8 cellular contexts compared by ENCODE assay signal in the genomic region with DNA sequence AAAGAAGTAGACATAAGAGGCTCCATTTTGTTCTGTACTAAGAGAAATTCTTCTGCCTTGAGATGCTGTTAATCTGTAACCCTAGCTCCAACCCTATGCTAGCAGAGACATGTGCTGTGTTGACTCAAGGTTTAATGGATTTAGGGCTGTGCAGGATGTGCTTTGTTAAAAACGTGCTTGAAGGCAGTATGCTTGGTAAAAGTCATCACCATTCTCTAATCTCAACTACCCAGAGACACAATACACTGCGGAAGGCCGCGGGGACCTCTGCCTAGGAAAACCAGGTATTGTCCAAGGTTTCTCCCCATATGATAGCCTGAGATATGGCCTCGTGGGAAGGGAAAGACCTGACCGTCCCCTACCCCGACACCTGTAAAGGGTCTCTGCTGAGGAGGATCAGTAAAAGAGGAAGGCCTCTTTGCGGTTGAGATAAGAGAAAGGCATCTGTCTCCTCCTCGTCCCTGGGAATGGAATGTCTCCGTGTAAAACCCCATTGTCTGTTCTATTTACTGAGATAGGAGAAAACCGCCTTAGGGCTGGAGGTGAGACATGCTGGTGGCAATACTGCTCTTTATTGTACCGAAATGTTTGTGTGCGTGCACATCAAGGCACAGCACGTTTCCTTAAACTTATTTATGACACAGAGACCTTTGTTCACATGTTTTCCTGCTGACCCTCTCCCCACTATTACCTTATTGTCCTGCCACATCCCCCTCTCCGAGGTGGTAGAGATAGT. TPM values are rescaled to one million over a fixed set of nuclear protein-coding genes. Genes with fewer than 3 reads are reported as not detected.
A peak's percentile ranks its signal among the peaks of the same experiment; 100 is the strongest.
DNase-seq lines count a peak whose midpoint lies in the region; ATAC-seq and TF ChIP-seq lines count a peak whose summit lies in the region.
"Not testable (repeated sequence)": the region's sequence is repeated elsewhere in the genome, so short reads cannot be mapped to it uniquely, and the experiment has no call there.

No MANE protein-coding gene starts in this region.

- H3K27ac ChIP-seq in CD4-positive, alpha-beta memory T cell (ENCODE audit: low read depth, low read length); H9 (ENCODE audit: insufficient read length, low read depth, low read length); PC-9; coronary artery: not testable (repeated sequence)

- H3T11ph ChIP-seq in H9 (ENCODE audit: low read length) = not testable (repeated sequence)

- not testable (repeated sequence) for H3K4me3 ChIP-seq in CD4-positive, alpha-beta memory T cell (ENCODE audit: low read length in 2 of 2)
- H3K4me3 ChIP-seq in PC-9 (peak overlapping the region; percentile 79; the same call in 1 of the 2 replicates), coronary artery (peak overlapping the region; percentile 79)

- H4K20me1 ChIP-seq in H9 (ENCODE audit: control insufficient read depth, insufficient read depth, insufficient read length); PC-9 (ENCODE audit: insufficient read depth): not testable (repeated sequence)

- H2BK5ac ChIP-seq in H9 (ENCODE audit: insufficient read length, low read length) = not testable (repeated sequence)

- not testable (repeated sequence) for H2BK120ac ChIP-seq in H9 (ENCODE audit: low read depth, low read length, poor library complexity, severe bottlenecking)

- peaks cover 28% of the 10 kb centered on the region for H3K36me3 ChIP-seq in CD4-positive, alpha-beta memory T cell (ENCODE audit: insufficient read depth, low read length)
- H3K36me3 ChIP-seq in PC-9 (ENCODE audit: low read depth) = peaks cover 52% of the 10 kb centered on the region

- not testable (repeated sequence) for H4K5ac ChIP-seq in H9 (ENCODE audit: insufficient read length, low read depth, low read length)

- H3K27me3 Mint-ChIP-seq in CD4-positive, alpha-beta memory T cell; H9 (ENCODE audit: low read depth); activated T-cell treated with anti-CD3 and anti-CD28 coated beads, Interleukin-2, amount 50 U/mL, for 72 hours (ENCODE audit: low read depth); immature natural killer cell (ENCODE audit: low read depth in 3 of 3); naive B cell; progenitor cell of endocrine pancreas: not testable (repeated sequence)

- peak overlapping the region in 7 of 8 donors; percentile 5 to 93 (median 25) for H3K4me3 Mint-ChIP-seq in CD4-positive, alpha-beta memory T cell
- peak overlapping the region; percentile 98 to 99; a peak in 4 of 5 replicates for H3K4me3 Mint-ChIP-seq in H9
- peak overlapping the region; percentile 87 to 97 for H3K4me3 Mint-ChIP-seq in activated T-cell treated with anti-CD3 and anti-CD28 coated beads, Interleukin-2, amount 50 U/mL, for 72 hours
- H3K4me3 Mint-ChIP-seq in immature natural killer cell = peak overlapping the region in 4 of 5 donors; percentile 88 to 97 (median 93)
- H3K4me3 Mint-ChIP-seq in naive B cell = peak overlapping the region; percentile 30 to 100 (median 90)
- peak overlapping the region; percentile 97 for H3K4me3 Mint-ChIP-seq in progenitor cell of endocrine pancreas (ENCODE audit: low read depth)

- not testable (repeated sequence) for H2BK20ac ChIP-seq in H9 (ENCODE audit: low read depth, low read length, poor library complexity, severe bottlenecking)

- ATAC-seq in activated T-cell treated with anti-CD3 and anti-CD28 coated beads, Interleukin-2, amount 50 U/mL, for 72 hours (replicated peaks in 1 of 2); naive B cell (ENCODE audit: low read depth in 2 of 2): not testable (repeated sequence)

- not testable (repeated sequence) for DNase-seq in CD4-positive, alpha-beta memory T cell; H9; PC-9; activated T-cell treated with anti-CD3 and anti-CD28 coated beads, Interleukin-2, amount 50 U/mL, for 72 hours; coronary artery (ENCODE audit: low spot score); immature natural killer cell; naive B cell; progenitor cell of endocrine pancreas (ENCODE audit: low spot score, unreplicated experiment)

- not testable (repeated sequence) for H3K9ac ChIP-seq in H9 (ENCODE audit: extremely low read depth, insufficient read length, low read length)

- not testable (repeated sequence) for TF ChIP-seq CTCF in H9 (conservative IDR thresholded peaks at IDR 0.05); PC-9 (conservative IDR thresholded peaks at IDR 0.05); coronary artery (IDR thresholded peaks at IDR 0.05); progenitor cell of endocrine pancreas (IDR thresholded peaks at IDR 0.05; ENCODE audit: unreplicated experiment)

- not testable (repeated sequence) for H3K56ac ChIP-seq in H9 (ENCODE audit: insufficient read length, low read depth, low read length)

- not testable (repeated sequence) for H3K23ac ChIP-seq in H9 (ENCODE audit: insufficient read length, low read depth, low read length)

- H3K9me3 ChIP-seq in CD4-positive, alpha-beta memory T cell (ENCODE audit: control insufficient read depth in 1 of 2, low read length in 2 of 2) = peaks cover 10 to 29% of the 10 kb centered on the region in 2 donors
- not testable (repeated sequence) for H3K9me3 ChIP-seq in H9 (ENCODE audit: control insufficient read depth, low read depth, low read length)
- H3K9me3 ChIP-seq in PC-9 (ENCODE audit: insufficient read depth, low read depth) = peaks cover 63% of the 10 kb centered on the region

- H3K18ac ChIP-seq in H9 (ENCODE audit: insufficient read length, low read depth, low read length) = not testable (repeated sequence)

- peak overlapping the region in 3 of 7 donors; percentile 13 to 91 (median 24) for H3K27ac Mint-ChIP-seq in CD4-positive, alpha-beta memory T cell
- H3K27ac Mint-ChIP-seq in H9 = peak overlapping the region in 1 of 3 experiments; percentile 59; a peak in 2 of 7 replicates
- not testable (repeated sequence) for H3K27ac Mint-ChIP-seq in activated T-cell treated with anti-CD3 and anti-CD28 coated beads, Interleukin-2, amount 50 U/mL, for 72 hours
- H3K27ac Mint-ChIP-seq in immature natural killer cell = peak overlapping the region in 1 of 6 donors; percentile 92
- H3K27ac Mint-ChIP-seq in naive B cell = peak overlapping the region in 2 of 6 donors; percentile 87 to 100
- H3K27ac Mint-ChIP-seq in progenitor cell of endocrine pancreas = peak overlapping the region; percentile 86

- not testable (repeated sequence) for H2AK5ac ChIP-seq in H9 (ENCODE audit: insufficient read length, low read length)

- not testable (repeated sequence) for H2BK12ac ChIP-seq in H9 (ENCODE audit: insufficient read length, low read depth, low read length)

- H2AFZ ChIP-seq in H9 (ENCODE audit: low read length); PC-9: not testable (repeated sequence)

- not testable (repeated sequence) for BruUV-seq in PC-9 (replicated peaks; lab: Mats Ljungman, UMichigan)

- WGBS in H9 (ENCODE audit: extremely low coverage, insufficient read length, low lambda C conversion rate) = no CpG with 5 or more reads among the region's 15 CpGs

- H3K4me1 ChIP-seq in CD4-positive, alpha-beta memory T cell (ENCODE audit: insufficient read depth, low read length) = peaks cover 18% of the 10 kb centered on the region
- H3K4me1 ChIP-seq in H9 (ENCODE audit: insufficient read depth, low read length); PC-9 (replicated peaks; ENCODE audit: insufficient read depth): not testable (repeated sequence)

- H3K4ac ChIP-seq in H9 (ENCODE audit: low read depth, low read length) = not testable (repeated sequence)

- H3K27me3 ChIP-seq in CD4-positive, alpha-beta memory T cell (ENCODE audit: insufficient read depth, low read length); H9 (ENCODE audit: insufficient read depth, low read length); PC-9 (ENCODE audit: insufficient read depth, low read depth): not testable (repeated sequence)

- H3K9me2 ChIP-seq in PC-9 (ENCODE audit: insufficient read depth) = not testable (repeated sequence)

- not testable (repeated sequence) for H4K91ac ChIP-seq in H9 (ENCODE audit: insufficient read length, low read depth, low read length)

- CTCF ChIA-PET in CD4-positive, alpha-beta memory T cell (lab: Charles Lee; ENCODE audit: partially characterized antibody); PC-9 (lab: Charles Lee): not testable (repeated sequence)

- peaks cover 3 to 77% (median 65%) of the 10 kb centered on the region in 8 donors for H3K9me3 Mint-ChIP-seq in CD4-positive, alpha-beta memory T cell
- H3K9me3 Mint-ChIP-seq in H9 = peaks cover 17 to 41% of the 10 kb centered on the region in 2 experiments; a peak in 4 of 5 replicates
- H3K9me3 Mint-ChIP-seq in activated T-cell treated with anti-CD3 and anti-CD28 coated beads, Interleukin-2, amount 50 U/mL, for 72 hours = peaks cover 18 to 32% of the 10 kb centered on the region in 2 donors
- peaks cover 36 to 66% (median 54%) of the 10 kb centered on the region in 6 donors for H3K9me3 Mint-ChIP-seq in immature natural killer cell
- peaks cover 0 to 56% (median 34%) of the 10 kb centered on the region in 7 donors for H3K9me3 Mint-ChIP-seq in naive B cell
- H3K9me3 Mint-ChIP-seq in progenitor cell of endocrine pancreas (ENCODE audit: low read depth) = peaks cover 49% of the 10 kb centered on the region

- not testable (repeated sequence) for H3K79me1 ChIP-seq in H9 (ENCODE audit: insufficient read depth, low read depth, low read length, poor library complexity, severe bottlenecking)

- H3F3A ChIP-seq in PC-9 (ENCODE audit: insufficient read depth, low read depth) = not testable (repeated sequence)

- not testable (repeated sequence) for H3K23me2 ChIP-seq in H9 (ENCODE audit: insufficient read length, low read depth, low read length, poor library complexity, severe bottlenecking)

- H3K36me3 Mint-ChIP-seq in CD4-positive, alpha-beta memory T cell = peaks cover 63 to 67% of the 10 kb centered on the region in 2 donors
- H3K36me3 Mint-ChIP-seq in H9 (ENCODE audit: insufficient read depth in 1 of 3, low read depth in 3 of 3) = peaks cover 57 to 73% (median 60%) of the 10 kb centered on the region in 3 experiments
- peaks cover 50 to 77% of the 10 kb centered on the region in 2 donors for H3K36me3 Mint-ChIP-seq in activated T-cell treated with anti-CD3 and anti-CD28 coated beads, Interleukin-2, amount 50 U/mL, for 72 hours (ENCODE audit: insufficient read depth in 2 of 2)
- H3K36me3 Mint-ChIP-seq in immature natural killer cell = peaks cover 51 to 63% (median 55%) of the 10 kb centered on the region in 3 donors
- H3K36me3 Mint-ChIP-seq in naive B cell = peaks cover 41 to 56% of the 10 kb centered on the region in 2 donors
- peaks cover 69% of the 10 kb centered on the region for H3K36me3 Mint-ChIP-seq in progenitor cell of endocrine pancreas (ENCODE audit: insufficient read depth)

- H3K4me2 ChIP-seq in H9 (ENCODE audit: insufficient read depth, insufficient read length, low read length) = not testable (repeated sequence)
- H3K4me2 ChIP-seq in PC-9 = 0 out of 2 replicates have a peak overlapping the region, but pooled peaks have one; percentile 76

- H3K79me2 ChIP-seq in H9 (ENCODE audit: insufficient read depth, low read length) = not testable (repeated sequence)
- peaks cover 16% of the 10 kb centered on the region for H3K79me2 ChIP-seq in PC-9 (ENCODE audit: low read depth)

- not testable (repeated sequence) for H2BK15ac ChIP-seq in H9 (ENCODE audit: low read depth, low read length)

- H3K14ac ChIP-seq in H9 (ENCODE audit: insufficient read depth, low read length) = not testable (repeated sequence)

- POLR2A ChIA-PET in CD4-positive, alpha-beta memory T cell (lab: Charles Lee; ENCODE audit: partially characterized antibody); PC-9 (lab: Charles Lee; ENCODE audit: unreplicated experiment): not testable (repeated sequence)

- intact Hi-C loops in CD4-positive, alpha-beta memory T cell (cut with micrococcal nuclease) = loop anchor here (10.0 kb wide), 1 partner anchor 268 kb away; a partner anchor contains a TSS
- intact Hi-C loops in PC-9 (cut with micrococcal nuclease; ENCODE audit: unreplicated experiment) = loop anchor here (5.0 kb wide), 1 partner anchor 124 kb away; no protein-coding TSS in a partner anchor

- H3K4me1 Mint-ChIP-seq in CD4-positive, alpha-beta memory T cell = peaks cover 16 to 33% (median 23%) of the 10 kb centered on the region in 4 donors
- peaks cover 15% of the 10 kb centered on the region in 2 experiments for H3K4me1 Mint-ChIP-seq in H9
- H3K4me1 Mint-ChIP-seq in activated T-cell treated with anti-CD3 and anti-CD28 coated beads, Interleukin-2, amount 50 U/mL, for 72 hours (ENCODE audit: low read depth) = peaks cover 25% of the 10 kb centered on the region
- peaks cover 28 to 40% of the 10 kb centered on the region in 2 donors for H3K4me1 Mint-ChIP-seq in immature natural killer cell
- H3K4me1 Mint-ChIP-seq in naive B cell = peaks cover 22 to 34% (median 33%) of the 10 kb centered on the region in 3 donors
- H3K4me1 Mint-ChIP-seq in progenitor cell of endocrine pancreas (ENCODE audit: low read depth) = peaks cover 16% of the 10 kb centered on the region

- H4K8ac ChIP-seq in H9 (replicated peaks; ENCODE audit: insufficient read length, low read depth, low read length) = not testable (repeated sequence)

RNA-seq across cellular contexts. Expression of a gene that starts 1.8 kb away (rescaled TPM):
- 10 to 100 TPM; 12.3 TPM for total RNA-seq in CD4-positive, alpha-beta memory T cell
- 1 to 10 TPM; 1.9 to 6.1 TPM for polyA plus RNA-seq in CD4-positive, alpha-beta memory T cell
- total RNA-seq in H9 (2021) = 23.1 and 25.0 TPM in 2 replicates
- 8.6 and 9.9 TPM in 2 replicates for total RNA-seq in PC-9 (2021)
- 10 to 100 TPM; 11.5 TPM for total RNA-seq in activated T-cell treated with anti-CD3 and anti-CD28 coated beads, Interleukin-2, amount 50 U/mL, for 72 hours
- 1 to 10 TPM; 5.2 to 6.7 (median 6.1) TPM for polyA plus RNA-seq in immature natural killer cell
- polyA plus RNA-seq in naive B cell (ENCODE audit: low read depth in 6 of 6) = 10 to 100 TPM in 3 of 6 donors, 1 to 10 TPM in 3; 7.1 to 17.2 (median 9.5) TPM
- total RNA-seq in progenitor cell of endocrine pancreas = 14.4 and 14.8 TPM in 2 replicates

RNA-seq across cellular contexts. Expression of a gene that starts 18.4 kb away (rescaled TPM):
- total RNA-seq in CD4-positive, alpha-beta memory T cell = 10 to 100 TPM; 21.5 to 22.4 TPM
- polyA plus RNA-seq in CD4-positive, alpha-beta memory T cell = 10 to 100 TPM in 1 of 2 donors, 1 to 10 TPM in 1; 6.5 to 10.3 TPM
- total RNA-seq in H9 (2021) = 11.3 and 12.0 TPM in 2 replicates
- total RNA-seq in PC-9 (2021) = 5.3 and 8.5 TPM in 2 replicates
- total RNA-seq in activated T-cell treated with anti-CD3 and anti-CD28 coated beads, Interleukin-2, amount 50 U/mL, for 72 hours = 10 to 100 TPM; 10.2 to 11.8 TPM
- 1 to 10 TPM; 4.1 to 9.8 (median 8.9) TPM for polyA plus RNA-seq in immature natural killer cell
- polyA plus RNA-seq in naive B cell (ENCODE audit: low read depth in 6 of 6) = 10 to 100 TPM in 2 of 6 donors, 1 to 10 TPM in 4; 6.9 to 14.9 (median 8.4) TPM
- 17.5 and 17.7 TPM in 2 replicates for total RNA-seq in progenitor cell of endocrine pancreas

RNA-seq across cellular contexts. Expression of a gene that starts 22.2 kb away (rescaled TPM):
- total RNA-seq in CD4-positive, alpha-beta memory T cell = 10 to 100 TPM; 23.4 to 23.9 TPM
- 1 to 10 TPM; 2.2 to 5.9 TPM for polyA plus RNA-seq in CD4-positive, alpha-beta memory T cell
- total RNA-seq in H9 (2021) (13.2 and 13.6 TPM in 2 replicates), PC-9 (2021) (8.1 and 9.9 TPM in 2 replicates), progenitor cell of endocrine pancreas (27.2 and 33.6 TPM in 2 replicates)
- 10 to 100 TPM; 13.1 to 14.3 TPM for total RNA-seq in activated T-cell treated with anti-CD3 and anti-CD28 coated beads, Interleukin-2, amount 50 U/mL, for 72 hours
- polyA plus RNA-seq in immature natural killer cell (1 to 10 TPM in 2 of 3 donors, under 1 TPM in 1; 0.31 to 9.2 (median 3.6) TPM), naive B cell (ENCODE audit: low read depth in 6 of 6) (1 to 10 TPM; 1.1 to 9.3 (median 5.9) TPM)

RNA-seq across cellular contexts. Expression of a gene that starts 39.8 kb away (rescaled TPM):
- total RNA-seq in CD4-positive, alpha-beta memory T cell = 10 to 100 TPM; 37.0 to 38.9 TPM
- polyA plus RNA-seq in CD4-positive, alpha-beta memory T cell = 10 to 100 TPM; 22.4 to 24.9 TPM
- total RNA-seq in H9 (2021) (9.7 and 12.9 TPM in 2 replicates), PC-9 (2021) (12.0 and 12.4 TPM in 2 replicates), progenitor cell of endocrine pancreas (14.2 and 14.3 TPM in 2 replicates)
- total RNA-seq in activated T-cell treated with anti-CD3 and anti-CD28 coated beads, Interleukin-2, amount 50 U/mL, for 72 hours = 10 to 100 TPM; 10.9 to 15.6 TPM
- polyA plus RNA-seq in immature natural killer cell (10 to 100 TPM; 15.3 to 23.1 (median 22.6) TPM), naive B cell (ENCODE audit: low read depth in 6 of 6) (10 to 100 TPM; 24.0 to 42.2 (median 33.3) TPM)

Comparison
In these comparisons a context has a peak if more than half of its experiments do, and no peak if none do; other contexts are left out.
1. H3K4me3 Mint-ChIP-seq: peak in every context shown above with its lines; median percentile 98 in H9; 97 in progenitor cell of endocrine pancreas; 93 in immature natural killer cell; 92 in activated T-cell treated with anti-CD3 and anti-CD28 coated beads, Interleukin-2, amount 50 U/mL, for 72 hours; 90 in naive B cell; 25 in CD4-positive, alpha-beta memory T cell.